In the genomic region with DNA sequence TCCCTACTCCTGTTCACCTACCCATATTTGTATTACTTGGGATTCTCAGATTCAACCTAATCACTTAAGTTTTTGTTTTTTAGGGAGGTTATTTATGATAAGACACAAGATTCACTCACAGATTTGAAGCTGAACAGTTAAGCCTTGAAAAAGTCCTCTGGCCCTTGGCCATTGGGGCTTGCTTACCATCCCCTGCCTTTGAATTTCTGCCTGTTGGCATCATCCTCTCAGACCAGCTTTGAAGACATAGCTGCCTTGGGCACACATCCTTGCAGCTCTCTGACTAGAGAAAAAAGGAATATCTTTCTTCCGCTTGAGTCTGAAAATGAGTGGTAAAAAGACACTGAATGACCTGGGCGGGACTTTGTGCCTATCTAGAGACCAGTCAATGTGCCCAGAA, we compare ENCODE assay signal across 19 cellular contexts.
"Had no signal": no experiment of that assay in that cellular context is flagged by ENCODE, and none has a peak within 500 bp of the region (broad histone marks: within the 10 kb centered on the region; RNA-seq: fewer than 3 reads in every experiment).

No MANE protein-coding gene starts in this region.

- H3K4me3 ChIP-seq: left lung, sigmoid colon, spleen, thoracic aorta, upper lobe of left lung had no signal

- H3K36me3 Mint-ChIP-seq: naive thymus-derived CD8-positive, alpha-beta T cell; stimulated activated memory B cell treated with anti-CD40 and anti-IgM and Interleukin-4, amounts not matched to agents 10 μg/mL and 1 μg/mL and 100 μg/mL, for 72 hours had no signal

- H3K27me3 Mint-ChIP-seq: stimulated activated memory B cell treated with anti-CD40 and anti-IgM and Interleukin-4, amounts not matched to agents 10 μg/mL and 1 μg/mL and 100 μg/mL, for 72 hours had no signal

- DNase-seq: activated CD4-positive, alpha-beta T cell treated with anti-CD3 and anti-CD28 coated beads, Interleukin-2, amount 50 U/mL, for 4 hours; activated effector memory CD4-positive, alpha-beta T cell treated with anti-CD3 and anti-CD28 coated beads, Interleukin-2, amount 50 U/mL, for 16 hours; activated naive CD4-positive, alpha-beta T cell treated with anti-CD3 and anti-CD28 coated beads, Interleukin-2, amount 50 U/mL, for 16 hours; activated T-cell treated with anti-CD3 and anti-CD28 coated beads, Interleukin-2, amount 50 U/mL, for 72 hours; effector memory CD4-positive, alpha-beta T cell; glutamatergic neuron; hypothalamus; kidney; left lung; mesendoderm; naive thymus-derived CD8-positive, alpha-beta T cell; sigmoid colon; spleen; stimulated activated CD4-positive, alpha-beta T cell treated with anti-CD3 and anti-CD28 coated beads, Interleukin-4, amount 100 ng/mL, for 4 hours; upper lobe of left lung had no signal

- H3K27ac Mint-ChIP-seq: activated T-cell treated with anti-CD3 and anti-CD28 coated beads, Interleukin-2, amount 50 U/mL, for 72 hours; naive thymus-derived CD8-positive, alpha-beta T cell had no signal

- H3K9me3 ChIP-seq: left lung, sigmoid colon, spleen, thoracic aorta, upper lobe of left lung had no signal

- H3K27me3 ChIP-seq: foreskin keratinocyte, left lung, sigmoid colon, spleen, upper lobe of left lung had no signal

- H3K4me3 Mint-ChIP-seq: activated T-cell treated with anti-CD3 and anti-CD28 coated beads, Interleukin-2, amount 50 U/mL, for 72 hours; naive thymus-derived CD8-positive, alpha-beta T cell; stimulated activated memory B cell treated with anti-CD40 and anti-IgM and Interleukin-4, amounts not matched to agents 10 μg/mL and 1 μg/mL and 100 μg/mL, for 72 hours had no signal

- H3K4me1 ChIP-seq: left lung, parathyroid adenoma, sigmoid colon, upper lobe of left lung had no signal

- ATAC-seq: activated T-cell treated with anti-CD3 and anti-CD28 coated beads, Interleukin-2, amount 50 U/mL, for 72 hours; foreskin keratinocyte; left lung; naive thymus-derived CD8-positive, alpha-beta T cell; stimulated activated memory B cell treated with anti-CD40 and anti-IgM and Interleukin-4, amounts not matched to agents 10 μg/mL and 1 μg/mL and 100 μg/mL, for 72 hours had no signal

- H3K9ac ChIP-seq: parathyroid adenoma had no signal

- H3K27ac ChIP-seq: foreskin keratinocyte, left lung, parathyroid adenoma, sigmoid colon, spleen, thoracic aorta, upper lobe of left lung had no signal

- H2AFZ ChIP-seq: parathyroid adenoma had no signal

- H3K36me3 ChIP-seq: left lung, sigmoid colon, spleen, thoracic aorta, upper lobe of left lung had no signal
